8 cellular contexts compared by ENCODE assay signal in the genomic region with DNA sequence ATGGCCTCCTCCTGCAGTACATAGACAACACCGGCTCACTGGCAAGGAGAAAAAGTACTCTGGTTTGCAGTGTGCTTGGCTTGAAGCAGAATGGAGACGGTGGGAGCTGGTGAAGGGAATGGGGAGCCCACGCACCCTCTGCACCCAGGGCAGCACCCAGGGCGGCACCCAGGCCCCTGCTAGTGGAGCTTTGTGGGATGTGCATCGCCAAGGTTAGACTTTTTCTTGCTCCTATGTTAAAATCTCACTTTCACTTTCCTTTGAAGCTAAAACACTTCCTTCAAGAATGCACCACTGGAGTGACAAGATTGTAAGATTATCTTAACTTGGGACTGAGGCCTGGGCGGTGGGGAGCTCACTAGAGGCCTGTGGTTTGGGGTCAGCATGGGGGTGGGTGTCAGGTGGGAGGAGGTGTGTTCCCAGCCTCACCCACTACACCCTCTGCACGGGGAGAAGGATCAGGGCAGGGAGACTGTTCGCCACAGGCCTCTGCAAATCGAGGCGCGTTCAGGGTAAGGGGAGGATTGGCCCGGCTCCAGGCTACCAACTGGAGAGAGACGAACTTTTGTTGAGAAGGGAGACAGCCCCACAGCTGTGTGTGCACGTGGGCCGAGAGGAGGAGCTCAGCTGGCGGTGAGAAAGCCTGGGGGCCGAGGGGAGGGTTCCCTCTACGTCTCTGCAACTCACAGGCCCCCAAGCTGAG.
DNase-seq lines count a peak whose midpoint lies in the region; ATAC-seq, FAIRE-seq and TF ChIP-seq lines count a peak whose summit lies in the region.

No MANE protein-coding gene starts in this region.

- POLR2A ChIA-PET in activated CD8-positive, alpha-beta T cell treated with anti-CD3 and anti-CD28 coated beads for 36 hours (lab: Charles Lee) = interaction anchor here (1.0 kb wide), 1 partner anchor 15 kb away, joined by 3 read pairs; no protein-coding TSS in a partner anchor
- POLR2A ChIA-PET in SK-N-SH (lab: Yijun Ruan, JAX) = no interaction called here

- no peaks in the 10 kb centered on the region for H3K27me3 Mint-ChIP-seq in activated CD8-positive, alpha-beta T cell treated with anti-CD3 and anti-CD28 coated beads for 36 hours

- H3K27me3 ChIP-seq in keratinocyte (ENCODE audit: control insufficient read depth, extremely low read depth, insufficient read depth, low read length) = no peaks in the 10 kb centered on the region
- no peaks in the 10 kb centered on the region for H3K27me3 ChIP-seq in SK-N-SH (ENCODE audit: insufficient read depth)

- H3K4me3 ChIP-seq in keratinocyte (ENCODE audit: control insufficient read depth in 2 of 3, extremely low read depth in 1 of 3, insufficient read depth in 2 of 3, low read depth in 1 of 3, low read length in 3 of 3) (peak overlapping the region in 2 of 3 experiments; percentile 36 to 50), SK-N-SH (ENCODE audit: low read depth in 2 of 2, low read length in 1 of 2) (no peak overlapping the region)

- peaks cover 35% of the 10 kb centered on the region for H3K4me1 Mint-ChIP-seq in activated CD8-positive, alpha-beta T cell treated with anti-CD3 and anti-CD28 coated beads for 36 hours (ENCODE audit: low read depth)

- H3K79me2 ChIP-seq in keratinocyte (ENCODE audit: control insufficient read depth, insufficient read depth, low read length) = no peaks in the 10 kb centered on the region
- no peaks in the 10 kb centered on the region for H3K79me2 ChIP-seq in SK-N-SH (ENCODE audit: insufficient read depth)

- H3K27ac Mint-ChIP-seq in activated CD8-positive, alpha-beta T cell treated with anti-CD3 and anti-CD28 coated beads for 36 hours = peak overlapping the region; percentile 91

- H3K4me3 Mint-ChIP-seq in activated CD8-positive, alpha-beta T cell treated with anti-CD3 and anti-CD28 coated beads for 36 hours = peak overlapping the region; percentile 81

- H3K36me3 Mint-ChIP-seq in activated CD8-positive, alpha-beta T cell treated with anti-CD3 and anti-CD28 coated beads for 36 hours (ENCODE audit: low read depth) = no peaks in the 10 kb centered on the region

- peak; percentile 68 for DNase-seq in activated CD8-positive, alpha-beta T cell treated with anti-CD3 and anti-CD28 coated beads for 36 hours
- DNase-seq in keratinocyte (ENCODE audit: low read depth, low spot score) (no peak), EL (no peak), SK-N-SH (no peak)

- no peaks in the 10 kb centered on the region for H3K9me3 ChIP-seq in keratinocyte (ENCODE audit: control insufficient read depth, low read depth, low read length)
- no peaks in the 10 kb centered on the region for H3K9me3 ChIP-seq in SK-N-SH

- TF ChIP-seq EP300 in SK-N-SH (IDR thresholded peaks at IDR 0.05; ENCODE audit: borderline replicate concordance in 1 of 2, low read depth in 1 of 2, low read length in 1 of 2) = no peak

- H3K9ac ChIP-seq in keratinocyte (ENCODE audit: control insufficient read depth, extremely low read depth, insufficient read depth, low read length) (peak overlapping the region; percentile 19), SK-N-SH (no peak overlapping the region)

- 84% methylated on average over 18 of the region's 18 CpGs for WGBS in SK-N-SH (ENCODE audit: low lambda C conversion rate)

- H4K20me1 ChIP-seq in keratinocyte (ENCODE audit: control insufficient read depth, extremely low read depth, insufficient read depth, low read length) = peaks cover 6% of the 10 kb centered on the region
- no peaks in the 10 kb centered on the region for H4K20me1 ChIP-seq in SK-N-SH (ENCODE audit: insufficient read depth)

- H3K4me1 ChIP-seq in keratinocyte (ENCODE audit: control insufficient read depth, extremely low read depth, insufficient read depth, low read length) = peaks cover 32% of the 10 kb centered on the region
- H3K4me1 ChIP-seq in SK-N-SH (ENCODE audit: control insufficient read depth in 1 of 2, insufficient read depth in 2 of 2, low read depth in 1 of 2, low read length in 1 of 2) = peaks cover 2 to 54% of the 10 kb centered on the region in 2 experiments; a peak in 2 of 4 replicates

- no peak for TF ChIP-seq RAD21 in SK-N-SH (IDR thresholded peaks at IDR 0.05; ENCODE audit: low read length)

- H3K9me2 ChIP-seq in SK-N-SH = no peaks in the 10 kb centered on the region

- peak; percentile 38 for ATAC-seq in GM19324 (IDR thresholded peaks at IDR 0.05; ENCODE audit: low FRiP score, unreplicated experiment)
- peak; percentile 87 for ATAC-seq in HG03378 (IDR thresholded peaks at IDR 0.05; ENCODE audit: unreplicated experiment)
- peak; percentile 83 for ATAC-seq in activated CD8-positive, alpha-beta T cell treated with anti-CD3 and anti-CD28 coated beads for 36 hours
- ATAC-seq in HG03025 (IDR thresholded peaks at IDR 0.05; ENCODE audit: low FRiP score, unreplicated experiment) = no peak
- ATAC-seq in HG03196 (IDR thresholded peaks at IDR 0.05; ENCODE audit: unreplicated experiment) = no peak

- H3K9me1 ChIP-seq in keratinocyte (ENCODE audit: control insufficient read depth, extremely low read depth, insufficient read depth, low read length) = peaks cover 3% of the 10 kb centered on the region

- no peak for FAIRE-seq in keratinocyte (lab: Jason Lieb, UNC)

- intact Hi-C loops in activated CD8-positive, alpha-beta T cell treated with anti-CD3 and anti-CD28 coated beads for 36 hours (cut with micrococcal nuclease) = no loop called here

- peak overlapping the region; percentile 70 for H2AFZ ChIP-seq in keratinocyte (ENCODE audit: control insufficient read depth, low read length)
- no peak overlapping the region for H2AFZ ChIP-seq in SK-N-SH (ENCODE audit: low read depth)

- CTCF ChIA-PET in activated CD8-positive, alpha-beta T cell treated with anti-CD3 and anti-CD28 coated beads for 36 hours (lab: Charles Lee) = interaction anchor here (0.7 to 2.0 kb wide), 3 partner anchors 11 to 72 kb away, joined by 3 to 7 read pairs (median 4); no protein-coding TSS in a partner anchor
- CTCF ChIA-PET in SK-N-SH (lab: Yijun Ruan, JAX) = interaction anchor here (0.6 to 2.2 kb wide), 4 partner anchors 9 to 234 kb away, joined by 3 to 6 read pairs (median 4); no protein-coding TSS in a partner anchor

- no peaks in the 10 kb centered on the region for H3K9me3 Mint-ChIP-seq in activated CD8-positive, alpha-beta T cell treated with anti-CD3 and anti-CD28 coated beads for 36 hours

- no peaks in the 10 kb centered on the region for H3K36me3 ChIP-seq in keratinocyte (ENCODE audit: control insufficient read depth in 2 of 2, extremely low read depth in 1 of 2, insufficient read depth in 2 of 2, low read length in 2 of 2)
- no peaks in the 10 kb centered on the region for H3K36me3 ChIP-seq in SK-N-SH (replicated peaks in 1 of 2; ENCODE audit: control insufficient read depth in 1 of 2, insufficient read depth in 2 of 2, low read length in 1 of 2)

- TF ChIP-seq CTCF in activated CD8-positive, alpha-beta T cell treated with anti-CD3 and anti-CD28 coated beads for 36 hours (IDR thresholded peaks at IDR 0.05) = no peak
- TF ChIP-seq CTCF in keratinocyte (optimal IDR thresholded peaks at IDR 0.05 in 1 of 3, IDR thresholded peaks at IDR 0.05 in 1 of 3, conservative IDR thresholded peaks at IDR 0.05 in 1 of 3; ENCODE audit: extremely low read depth in 1 of 3, insufficient read depth in 2 of 3, low read length in 3 of 3) (no peak), SK-N-SH (IDR thresholded peaks at IDR 0.05) (no peak)

- dilution Hi-C loops in keratinocyte (cut with MboI; ENCODE audit: extremely low pct_ligation_motif_present, low sequenced_read_pairs) = no loop called here

- no peaks in the 10 kb centered on the region for H3F3A ChIP-seq in SK-N-SH (replicated peaks; ENCODE audit: insufficient read depth)

- H3K4me2 ChIP-seq in keratinocyte (ENCODE audit: control insufficient read depth, extremely low read depth, insufficient read depth, low read depth, low read length) (peak overlapping the region; percentile 77), SK-N-SH (no peak overlapping the region)

- H3K27ac ChIP-seq in keratinocyte (ENCODE audit: control insufficient read depth, insufficient read depth, low read length) (no peak overlapping the region), SK-N-SH (ENCODE audit: low read depth in 2 of 2, low read length in 1 of 2) (no peak overlapping the region)

TF ChIP-seq in SK-N-SH, 30 proteins besides CTCF, POLR2A, EP300 and RAD21:
- TF ChIP-seq CHD2 (IDR thresholded peaks at IDR 0.05; ENCODE audit: low read length, partially characterized antibody) = no peak
- no peak for TF ChIP-seq FOXJ3 (CRISPR knock-in tag; IDR thresholded peaks at IDR 0.05)
- TF ChIP-seq, protein P1, sequence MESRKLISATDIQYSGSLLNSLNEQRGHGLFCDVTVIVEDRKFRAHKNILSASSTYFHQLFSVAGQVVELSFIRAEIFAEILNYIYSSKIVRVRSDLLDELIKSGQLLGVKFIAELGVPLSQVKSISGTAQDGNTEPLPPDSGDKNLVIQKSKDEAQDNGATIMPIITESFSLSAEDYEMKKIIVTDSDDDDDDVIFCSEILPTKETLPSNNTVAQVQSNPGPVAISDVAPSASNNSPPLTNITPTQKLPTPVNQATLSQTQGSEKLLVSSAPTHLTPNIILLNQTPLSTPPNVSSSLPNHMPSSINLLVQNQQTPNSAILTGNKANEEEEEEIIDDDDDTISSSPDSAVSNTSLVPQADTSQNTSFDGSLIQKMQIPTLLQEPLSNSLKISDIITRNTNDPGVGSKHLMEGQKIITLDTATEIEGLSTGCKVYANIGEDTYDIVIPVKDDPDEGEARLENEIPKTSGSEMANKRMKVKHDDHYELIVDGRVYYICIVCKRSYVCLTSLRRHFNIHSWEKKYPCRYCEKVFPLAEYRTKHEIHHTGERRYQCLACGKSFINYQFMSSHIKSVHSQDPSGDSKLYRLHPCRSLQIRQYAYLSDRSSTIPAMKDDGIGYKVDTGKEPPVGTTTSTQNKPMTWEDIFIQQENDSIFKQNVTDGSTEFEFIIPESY (IDR thresholded peaks at IDR 0.05; ENCODE audit: borderline replicate concordance, low read depth) = no peak
- no peak for TF ChIP-seq EZH2phosphoT487 (IDR thresholded peaks at IDR 0.05; ENCODE audit: borderline replicate concordance, low read depth)
- no peak for TF ChIP-seq FOSL2 (IDR thresholded peaks at IDR 0.05; ENCODE audit: borderline replicate concordance, low read depth)
- no peak for TF ChIP-seq FOXM1 (IDR thresholded peaks at IDR 0.05; ENCODE audit: low read depth)
- TF ChIP-seq, protein P2, sequence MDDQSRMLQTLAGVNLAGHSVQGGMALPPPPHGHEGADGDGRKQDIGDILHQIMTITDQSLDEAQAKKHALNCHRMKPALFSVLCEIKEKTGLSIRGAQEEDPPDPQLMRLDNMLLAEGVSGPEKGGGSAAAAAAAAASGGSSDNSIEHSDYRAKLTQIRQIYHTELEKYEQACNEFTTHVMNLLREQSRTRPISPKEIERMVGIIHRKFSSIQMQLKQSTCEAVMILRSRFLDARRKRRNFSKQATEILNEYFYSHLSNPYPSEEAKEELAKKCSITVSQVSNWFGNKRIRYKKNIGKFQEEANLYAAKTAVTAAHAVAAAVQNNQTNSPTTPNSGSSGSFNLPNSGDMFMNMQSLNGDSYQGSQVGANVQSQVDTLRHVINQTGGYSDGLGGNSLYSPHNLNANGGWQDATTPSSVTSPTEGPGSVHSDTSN (IDR thresholded peaks at IDR 0.05) = no peak
- no peak for TF ChIP-seq GABPA (IDR thresholded peaks at IDR 0.05; ENCODE audit: low read depth)
TF ChIP-seq in SK-N-SH: peak in this region for 0.

Comparison
In these comparisons a context has a peak if more than half of its experiments do, and no peak if none do; other contexts are left out.
1. ATAC-seq: peak in GM19324 (single experiment), HG03378 (single experiment) and activated CD8-positive, alpha-beta T cell treated with anti-CD3 and anti-CD28 coated beads for 36 hours (single experiment); none in HG03025 (single experiment) and HG03196 (single experiment).
2. H3K4me3 ChIP-seq: peak in keratinocyte (2 of 3); none in SK-N-SH (0 of 2).